Comparison of ENCODE assay signal across 16 cellular contexts in the genomic region with DNA sequence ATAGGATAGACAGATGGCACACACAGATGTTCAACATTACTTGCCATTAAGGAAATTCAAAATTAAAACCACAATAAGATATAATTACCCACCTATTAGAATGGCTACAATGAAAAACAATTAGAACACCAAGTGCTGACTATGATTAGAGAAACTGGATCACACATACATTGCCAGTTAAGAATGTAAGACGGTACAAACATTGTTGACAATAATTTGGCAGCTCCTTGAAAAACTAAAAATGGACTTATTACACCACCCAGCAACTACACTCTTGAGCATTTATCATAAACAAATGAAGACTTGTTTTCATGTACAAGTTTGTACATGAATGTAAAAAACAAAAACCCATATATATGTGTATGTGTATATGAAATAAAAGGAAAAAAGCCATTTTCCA. TPM values are rescaled to one million over a fixed set of nuclear protein-coding genes. Genes with fewer than 3 reads are reported as not detected.
A peak's percentile ranks its signal among the peaks of the same experiment; 100 is the strongest.
DNase-seq lines count a peak whose midpoint lies in the region; ATAC-seq and TF ChIP-seq lines count a peak whose summit lies in the region.
"Had no signal": no experiment of that assay in that cellular context is flagged by ENCODE, and none has a peak within 500 bp of the region (broad histone marks: within the 10 kb centered on the region; RNA-seq: fewer than 3 reads in every experiment).

No MANE protein-coding gene starts in this region.

- ATAC-seq in natural killer cell, result no peak
- no peak for ATAC-seq in natural killer cell treated with Interleukin-12 subunit alpha and Interleukin-12 subunit beta and Interleukin-15 and Interleukin-18, amount 100 ng/mL, for 72 hours
- ATAC-seq: GM12878 had no signal

- TF ChIP-seq CTCF in natural killer cell (IDR thresholded peaks at IDR 0.05) (no peak), uterus (IDR thresholded peaks at IDR 0.05) (no peak)

- no peak overlapping the region for H3K4me3 Mint-ChIP-seq in natural killer cell
- no peak overlapping the region for H3K4me3 Mint-ChIP-seq in natural killer cell treated with Interleukin-12 subunit alpha and Interleukin-12 subunit beta and Interleukin-15 and Interleukin-18, amount 100 ng/mL, for 72 hours

- peak; percentile 64 for DNase-seq in NCI-H748 treated with DMSO at 0.1 percent for 48 hours (lab: John Stamatoyannopoulos, UW)
- DNase-seq in NCI-H748 (lab: John Stamatoyannopoulos, UW; ENCODE audit: unreplicated experiment), result no peak
- DNase-seq in natural killer cell, result no peak
- no peak for DNase-seq in natural killer cell treated with Interleukin-12 subunit alpha and Interleukin-12 subunit beta and Interleukin-15 and Interleukin-18, amount 100 ng/mL, for 72 hours (ENCODE audit: low spot score)
- DNase-seq in NCI-H524 treated with DMSO at 0.1 percent for 48 hours (lab: John Stamatoyannopoulos, UW), result peak; percentile 4
- no peak for DNase-seq in uterus
- no peak for DNase-seq in GOT3 (lab: John Stamatoyannopoulos, UW)
- DNase-seq: 8988T; ACHN; CD4-positive, CD25-positive, alpha-beta regulatory T cell; DMS79; GM23248; H7 had no signal

- H3K27ac ChIP-seq in uterus, result no peak overlapping the region
- H3K27ac ChIP-seq: BLaER1 treated with 17β-estradiol and CSF1 and Interleukin-3, amounts not matched to agents 10 nM and 100 nM; GM23248 had no signal

- no peak overlapping the region for H3K4me3 ChIP-seq in uterus
- H3K4me3 ChIP-seq: BLaER1 treated with 17β-estradiol and CSF1 and Interleukin-3, amounts not matched to agents 10 nM and 100 nM; GM12878; GM23248 had no signal

- no peaks in the 10 kb centered on the region for H3K36me3 ChIP-seq in uterus

- intact Hi-C loops in natural killer cell (cut with micrococcal nuclease), result no loop called here
- intact Hi-C loops in uterus (cut with DNase I; ENCODE audit: low total_unique reads), result no loop called here

- no peaks in the 10 kb centered on the region for H3K27me3 ChIP-seq in uterus
- H3K27me3 ChIP-seq: BLaER1 treated with 17β-estradiol and CSF1 and Interleukin-3, amounts not matched to agents 10 nM and 100 nM had no signal

- H3K4me1 ChIP-seq in uterus, result no peaks in the 10 kb centered on the region
- H3K4me1 ChIP-seq: BLaER1 treated with 17β-estradiol and CSF1 and Interleukin-3, amounts not matched to agents 10 nM and 100 nM had no signal

- no peaks in the 10 kb centered on the region for H3K4me1 Mint-ChIP-seq in natural killer cell
- no peaks in the 10 kb centered on the region for H3K4me1 Mint-ChIP-seq in natural killer cell treated with Interleukin-12 subunit alpha and Interleukin-12 subunit beta and Interleukin-15 and Interleukin-18, amount 100 ng/mL, for 72 hours (ENCODE audit: low read depth in 2 of 2)
- H3K4me1 Mint-ChIP-seq: CD4-positive, CD25-positive, alpha-beta regulatory T cell had no signal

- H3K9me3 Mint-ChIP-seq in natural killer cell, result peaks cover 8 to 22% of the 10 kb centered on the region in 2 donors
- H3K9me3 Mint-ChIP-seq in natural killer cell treated with Interleukin-12 subunit alpha and Interleukin-12 subunit beta and Interleukin-15 and Interleukin-18, amount 100 ng/mL, for 72 hours, result peaks cover 23% of the 10 kb centered on the region

- peak overlapping the region; percentile 20 to 58 for H3K27ac Mint-ChIP-seq in natural killer cell
- no peak overlapping the region for H3K27ac Mint-ChIP-seq in natural killer cell treated with Interleukin-12 subunit alpha and Interleukin-12 subunit beta and Interleukin-15 and Interleukin-18, amount 100 ng/mL, for 72 hours
- H3K27ac Mint-ChIP-seq: CD4-positive, CD25-positive, alpha-beta regulatory T cell had no signal

- peaks cover 60% of the 10 kb centered on the region for H3K36me3 Mint-ChIP-seq in natural killer cell
- peaks cover 54% of the 10 kb centered on the region for H3K36me3 Mint-ChIP-seq in natural killer cell treated with Interleukin-12 subunit alpha and Interleukin-12 subunit beta and Interleukin-15 and Interleukin-18, amount 100 ng/mL, for 72 hours

- H3K9me3 ChIP-seq in uterus, result peaks cover 3 to 48% of the 10 kb centered on the region in 2 donors

- TF ChIP-seq POLR2A in uterus (IDR thresholded peaks at IDR 0.05), result no peak

- H3K27me3 Mint-ChIP-seq in natural killer cell (ENCODE audit: low read depth in 2 of 2), result no peaks in the 10 kb centered on the region
- H3K27me3 Mint-ChIP-seq in natural killer cell treated with Interleukin-12 subunit alpha and Interleukin-12 subunit beta and Interleukin-15 and Interleukin-18, amount 100 ng/mL, for 72 hours, result no peaks in the 10 kb centered on the region
- H3K27me3 Mint-ChIP-seq: CD4-positive, CD25-positive, alpha-beta regulatory T cell had no signal

RNA-seq across cellular contexts. Expression of gene ZNF461, which starts 13.7 kb away (rescaled TPM):
- total RNA-seq in natural killer cell (10 to 100 TPM; 10.3 to 22.3 (median 14.2) TPM), uterus (10 to 100 TPM in 3 of 4 donors, 1 to 10 TPM in 1; 5.1 to 46.5 (median 20.7) TPM)
- 10 to 100 TPM in 1 of 2 donors, 1 to 10 TPM in 1; 5.9 to 10.8 TPM for total RNA-seq in natural killer cell treated with Interleukin-12 subunit alpha and Interleukin-12 subunit beta and Interleukin-15 and Interleukin-18, amount 100 ng/mL, for 72 hours

RNA-seq across cellular contexts. Expression of gene ZNF567, which starts 34.5 kb away (rescaled TPM):
- 10 to 100 TPM in 2 of 3 donors, 1 to 10 TPM in 1; 5.6 to 11.8 (median 10.5) TPM for total RNA-seq in natural killer cell
- total RNA-seq in natural killer cell treated with Interleukin-12 subunit alpha and Interleukin-12 subunit beta and Interleukin-15 and Interleukin-18, amount 100 ng/mL, for 72 hours, result 1 to 10 TPM; 7.3 to 8.5 TPM
- 10 to 100 TPM in 3 of 4 donors, 1 to 10 TPM in 1; 6.5 to 27.9 (median 13.7) TPM for total RNA-seq in uterus

RNA-seq across cellular contexts. Expression of gene ZNF382, which starts 47.8 kb away (rescaled TPM):
- total RNA-seq in natural killer cell (1 to 10 TPM; 3.2 to 8.1 (median 4.2) TPM), uterus (10 to 100 TPM in 1 of 4 donors, 1 to 10 TPM in 2, under 1 TPM in 1; 0.59 to 29.4 (median 5.5) TPM)
- total RNA-seq in natural killer cell treated with Interleukin-12 subunit alpha and Interleukin-12 subunit beta and Interleukin-15 and Interleukin-18, amount 100 ng/mL, for 72 hours, result 1 to 10 TPM; 3.0 to 3.9 TPM
- total RNA-seq: HT1080 had no signal

Comparison
In these comparisons a context has a peak if more than half of its experiments do, and no peak if none do; other contexts are left out.
1. DNase-seq: peak in NCI-H748 treated with DMSO at 0.1 percent for 48 hours (single experiment) and NCI-H524 treated with DMSO at 0.1 percent for 48 hours (single experiment); none in NCI-H748 (single experiment), natural killer cell (single experiment), natural killer cell treated with Interleukin-12 subunit alpha and Interleukin-12 subunit beta and Interleukin-15 and Interleukin-18, amount 100 ng/mL, for 72 hours (single experiment), uterus (0 of 2) and GOT3 (single experiment).
2. H3K27ac Mint-ChIP-seq: peak in natural killer cell (2 of 2); none in natural killer cell treated with Interleukin-12 subunit alpha and Interleukin-12 subunit beta and Interleukin-15 and Interleukin-18, amount 100 ng/mL, for 72 hours (0 of 2).